1 cellular context compared by ENCODE assay signal in the genomic region with DNA sequence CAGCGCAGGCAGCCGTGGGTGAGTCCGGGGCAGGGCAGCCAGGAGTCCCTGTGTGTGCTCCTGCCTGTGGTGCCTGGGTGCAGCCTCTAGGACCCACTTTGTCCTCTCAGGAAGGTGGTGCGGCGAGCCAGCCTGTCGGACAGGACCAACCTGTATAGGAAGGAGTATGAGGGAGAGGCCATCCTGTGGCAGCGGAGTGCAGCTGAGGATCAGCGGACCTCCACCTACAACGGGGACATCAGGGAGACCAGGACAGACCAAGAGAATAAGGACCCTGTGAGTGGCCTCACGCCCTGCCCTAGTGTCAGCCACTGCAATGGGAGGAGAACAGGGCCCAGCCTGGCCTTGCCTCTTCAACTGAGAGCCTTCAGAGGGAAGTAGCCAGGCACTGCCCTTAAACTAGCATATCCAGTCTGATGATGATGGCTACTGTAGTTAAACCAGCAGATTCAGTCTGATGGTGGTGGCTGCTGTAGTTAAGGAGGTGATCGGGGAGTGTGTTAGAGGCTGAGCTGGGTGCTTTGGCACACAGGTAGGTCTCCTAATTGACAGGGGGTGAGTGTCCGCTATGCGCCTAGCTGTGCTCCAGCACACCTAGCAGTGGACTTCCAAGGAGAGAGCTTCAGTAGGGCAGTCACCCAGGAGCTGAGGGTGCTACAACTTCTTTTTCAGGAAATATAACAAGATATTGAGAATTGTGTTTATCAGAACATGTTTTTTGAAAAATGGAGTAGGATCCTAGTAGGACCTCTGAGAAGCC.
TF ChIP-seq lines count a peak whose summit lies in the region.

No MANE protein-coding gene starts in this region.

TF ChIP-seq in SK-N-SH, 30 proteins besides CTCF, POLR2A, EP300 and RAD21 (continued from another document):
- TF ChIP-seq, protein P1, sequence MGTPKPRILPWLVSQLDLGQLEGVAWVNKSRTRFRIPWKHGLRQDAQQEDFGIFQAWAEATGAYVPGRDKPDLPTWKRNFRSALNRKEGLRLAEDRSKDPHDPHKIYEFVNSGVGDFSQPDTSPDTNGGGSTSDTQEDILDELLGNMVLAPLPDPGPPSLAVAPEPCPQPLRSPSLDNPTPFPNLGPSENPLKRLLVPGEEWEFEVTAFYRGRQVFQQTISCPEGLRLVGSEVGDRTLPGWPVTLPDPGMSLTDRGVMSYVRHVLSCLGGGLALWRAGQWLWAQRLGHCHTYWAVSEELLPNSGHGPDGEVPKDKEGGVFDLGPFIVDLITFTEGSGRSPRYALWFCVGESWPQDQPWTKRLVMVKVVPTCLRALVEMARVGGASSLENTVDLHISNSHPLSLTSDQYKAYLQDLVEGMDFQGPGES (IDR thresholded peaks at IDR 0.05; ENCODE audit: low read depth, low read length): no peak
- no peak for TF ChIP-seq TCF12 (IDR thresholded peaks at IDR 0.05)
- TF ChIP-seq SIN3A (IDR thresholded peaks at IDR 0.05; ENCODE audit: borderline replicate concordance, low read depth, low read length): no peak
- no peak for TF ChIP-seq MEF2A (IDR thresholded peaks at IDR 0.05; ENCODE audit: borderline replicate concordance, low read depth)
- TF ChIP-seq NRF1 (IDR thresholded peaks at IDR 0.05; ENCODE audit: low read depth, low read length): no peak
- no peak for TF ChIP-seq NFIC (IDR thresholded peaks at IDR 0.05; ENCODE audit: borderline replicate concordance)
- TF ChIP-seq, protein P2, sequence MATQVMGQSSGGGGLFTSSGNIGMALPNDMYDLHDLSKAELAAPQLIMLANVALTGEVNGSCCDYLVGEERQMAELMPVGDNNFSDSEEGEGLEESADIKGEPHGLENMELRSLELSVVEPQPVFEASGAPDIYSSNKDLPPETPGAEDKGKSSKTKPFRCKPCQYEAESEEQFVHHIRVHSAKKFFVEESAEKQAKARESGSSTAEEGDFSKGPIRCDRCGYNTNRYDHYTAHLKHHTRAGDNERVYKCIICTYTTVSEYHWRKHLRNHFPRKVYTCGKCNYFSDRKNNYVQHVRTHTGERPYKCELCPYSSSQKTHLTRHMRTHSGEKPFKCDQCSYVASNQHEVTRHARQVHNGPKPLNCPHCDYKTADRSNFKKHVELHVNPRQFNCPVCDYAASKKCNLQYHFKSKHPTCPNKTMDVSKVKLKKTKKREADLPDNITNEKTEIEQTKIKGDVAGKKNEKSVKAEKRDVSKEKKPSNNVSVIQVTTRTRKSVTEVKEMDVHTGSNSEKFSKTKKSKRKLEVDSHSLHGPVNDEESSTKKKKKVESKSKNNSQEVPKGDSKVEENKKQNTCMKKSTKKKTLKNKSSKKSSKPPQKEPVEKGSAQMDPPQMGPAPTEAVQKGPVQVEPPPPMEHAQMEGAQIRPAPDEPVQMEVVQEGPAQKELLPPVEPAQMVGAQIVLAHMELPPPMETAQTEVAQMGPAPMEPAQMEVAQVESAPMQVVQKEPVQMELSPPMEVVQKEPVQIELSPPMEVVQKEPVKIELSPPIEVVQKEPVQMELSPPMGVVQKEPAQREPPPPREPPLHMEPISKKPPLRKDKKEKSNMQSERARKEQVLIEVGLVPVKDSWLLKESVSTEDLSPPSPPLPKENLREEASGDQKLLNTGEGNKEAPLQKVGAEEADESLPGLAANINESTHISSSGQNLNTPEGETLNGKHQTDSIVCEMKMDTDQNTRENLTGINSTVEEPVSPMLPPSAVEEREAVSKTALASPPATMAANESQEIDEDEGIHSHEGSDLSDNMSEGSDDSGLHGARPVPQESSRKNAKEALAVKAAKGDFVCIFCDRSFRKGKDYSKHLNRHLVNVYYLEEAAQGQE (IDR thresholded peaks at IDR 0.05; ENCODE audit: low read depth, low read length): no peak
- no peak for TF ChIP-seq MXI1 (IDR thresholded peaks at IDR 0.05; ENCODE audit: low read depth, low read length)
- TF ChIP-seq TEAD4 (IDR thresholded peaks at IDR 0.05; ENCODE audit: borderline replicate concordance, insufficient read depth): no peak
- TF ChIP-seq, protein P3, sequence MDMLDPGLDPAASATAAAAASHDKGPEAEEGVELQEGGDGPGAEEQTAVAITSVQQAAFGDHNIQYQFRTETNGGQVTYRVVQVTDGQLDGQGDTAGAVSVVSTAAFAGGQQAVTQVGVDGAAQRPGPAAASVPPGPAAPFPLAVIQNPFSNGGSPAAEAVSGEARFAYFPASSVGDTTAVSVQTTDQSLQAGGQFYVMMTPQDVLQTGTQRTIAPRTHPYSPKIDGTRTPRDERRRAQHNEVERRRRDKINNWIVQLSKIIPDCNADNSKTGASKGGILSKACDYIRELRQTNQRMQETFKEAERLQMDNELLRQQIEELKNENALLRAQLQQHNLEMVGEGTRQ (IDR thresholded peaks at IDR 0.05; ENCODE audit: borderline replicate concordance, low read depth, low read length): no peak
- TF ChIP-seq, protein P4, sequence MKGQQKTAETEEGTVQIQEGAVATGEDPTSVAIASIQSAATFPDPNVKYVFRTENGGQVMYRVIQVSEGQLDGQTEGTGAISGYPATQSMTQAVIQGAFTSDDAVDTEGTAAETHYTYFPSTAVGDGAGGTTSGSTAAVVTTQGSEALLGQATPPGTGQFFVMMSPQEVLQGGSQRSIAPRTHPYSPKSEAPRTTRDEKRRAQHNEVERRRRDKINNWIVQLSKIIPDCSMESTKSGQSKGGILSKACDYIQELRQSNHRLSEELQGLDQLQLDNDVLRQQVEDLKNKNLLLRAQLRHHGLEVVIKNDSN (IDR thresholded peaks at IDR 0.05; ENCODE audit: borderline replicate concordance, low read depth): no peak
- TF ChIP-seq JUND (IDR thresholded peaks at IDR 0.05): no peak
- TF ChIP-seq GABPA (IDR thresholded peaks at IDR 0.05; ENCODE audit: low read depth): no peak
- TF ChIP-seq, protein P5, sequence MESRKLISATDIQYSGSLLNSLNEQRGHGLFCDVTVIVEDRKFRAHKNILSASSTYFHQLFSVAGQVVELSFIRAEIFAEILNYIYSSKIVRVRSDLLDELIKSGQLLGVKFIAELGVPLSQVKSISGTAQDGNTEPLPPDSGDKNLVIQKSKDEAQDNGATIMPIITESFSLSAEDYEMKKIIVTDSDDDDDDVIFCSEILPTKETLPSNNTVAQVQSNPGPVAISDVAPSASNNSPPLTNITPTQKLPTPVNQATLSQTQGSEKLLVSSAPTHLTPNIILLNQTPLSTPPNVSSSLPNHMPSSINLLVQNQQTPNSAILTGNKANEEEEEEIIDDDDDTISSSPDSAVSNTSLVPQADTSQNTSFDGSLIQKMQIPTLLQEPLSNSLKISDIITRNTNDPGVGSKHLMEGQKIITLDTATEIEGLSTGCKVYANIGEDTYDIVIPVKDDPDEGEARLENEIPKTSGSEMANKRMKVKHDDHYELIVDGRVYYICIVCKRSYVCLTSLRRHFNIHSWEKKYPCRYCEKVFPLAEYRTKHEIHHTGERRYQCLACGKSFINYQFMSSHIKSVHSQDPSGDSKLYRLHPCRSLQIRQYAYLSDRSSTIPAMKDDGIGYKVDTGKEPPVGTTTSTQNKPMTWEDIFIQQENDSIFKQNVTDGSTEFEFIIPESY (IDR thresholded peaks at IDR 0.05; ENCODE audit: borderline replicate concordance, low read depth): no peak
- TF ChIP-seq FOSL2 (IDR thresholded peaks at IDR 0.05; ENCODE audit: borderline replicate concordance, low read depth): no peak
- TF ChIP-seq RXRA (IDR thresholded peaks at IDR 0.05; ENCODE audit: borderline replicate concordance, low read depth): no peak
- TF ChIP-seq GATA2 (CRISPR knock-in tag; IDR thresholded peaks at IDR 0.05): no peak
- TF ChIP-seq TAF1 (IDR thresholded peaks at IDR 0.05; ENCODE audit: borderline replicate concordance, low read depth, low read length): no peak
